In genomic region chr11:34621876-34622275, GRCh38 we compare ENCODE assay signal across 1 cellular context.
TF ChIP-seq lines count a peak whose summit lies in the region.

No MANE protein-coding gene starts in this region.

TF ChIP-seq in HepG2, 621 proteins besides CTCF, POLR2A, EP300 and RAD21 (continued from another document):
- TF ChIP-seq FOXA3 (CRISPR knock-in tag; IDR thresholded peaks at IDR 0.05), result 0 out of 2 replicates have a peak, but pooled peaks have one; percentile 28
- no peak for TF ChIP-seq WIZ (CRISPR knock-in tag; IDR thresholded peaks at IDR 0.05)
- TF ChIP-seq REXO4 (CRISPR knock-in tag; IDR thresholded peaks at IDR 0.05; ENCODE audit: borderline replicate concordance), result no peak
- no peak for TF ChIP-seq TARDBP (CRISPR knock-in tag; IDR thresholded peaks at IDR 0.05)
- no peak for TF ChIP-seq ZNF660 (CRISPR knock-in tag; IDR thresholded peaks at IDR 0.05; ENCODE audit: borderline replicate concordance, low read depth)
- no peak for TF ChIP-seq ONECUT2 (CRISPR knock-in tag; IDR thresholded peaks at IDR 0.05)
- no peak for TF ChIP-seq ZNF749 (CRISPR knock-in tag; IDR thresholded peaks at IDR 0.05; ENCODE audit: borderline replicate concordance)
- no peak for TF ChIP-seq PCBP2 (optimal IDR thresholded peaks at IDR 0.05; ENCODE audit: low read depth, low read length, poor library complexity, severe bottlenecking)
- no peak for TF ChIP-seq ZFP36L1 (CRISPR knock-in tag; IDR thresholded peaks at IDR 0.05)
- no peak for TF ChIP-seq TSC22D2 (CRISPR knock-in tag; IDR thresholded peaks at IDR 0.05; ENCODE audit: borderline replicate concordance)
- no peak for TF ChIP-seq GATA4 (IDR thresholded peaks at IDR 0.05; ENCODE audit: borderline replicate concordance, low read depth)
- no peak for TF ChIP-seq KDM5A (IDR thresholded peaks at IDR 0.05; ENCODE audit: borderline replicate concordance, low read length)
- no peak for TF ChIP-seq ZC3H4 (CRISPR knock-in tag; IDR thresholded peaks at IDR 0.05; ENCODE audit: borderline replicate concordance)
- peak; percentile 39 for TF ChIP-seq FOSL2 (CRISPR knock-in tag; IDR thresholded peaks at IDR 0.05)
- no peak for TF ChIP-seq LCORL (IDR thresholded peaks at IDR 0.05)
- no peak for TF ChIP-seq LCORL (CRISPR knock-in tag; IDR thresholded peaks at IDR 0.05)
- TF ChIP-seq ZNF768 (CRISPR knock-in tag; IDR thresholded peaks at IDR 0.05), result no peak
- TF ChIP-seq ZNF451 (CRISPR knock-in tag; IDR thresholded peaks at IDR 0.05), result no peak
- no peak for TF ChIP-seq MXI1 (IDR thresholded peaks at IDR 0.05; ENCODE audit: borderline replicate concordance, low read depth, low read length)
- no peak for TF ChIP-seq SOX13 (IDR thresholded peaks at IDR 0.05)
- peak in 1 of 2 experiments; percentile 32; a peak in 1 of 4 replicates for TF ChIP-seq SOX13 (CRISPR knock-in tag; conservative IDR thresholded peaks at IDR 0.05 in 1 of 2, IDR thresholded peaks at IDR 0.05 in 1 of 2)
- no peak for TF ChIP-seq SAFB2 (CRISPR knock-in tag; IDR thresholded peaks at IDR 0.05; ENCODE audit: borderline replicate concordance, low read depth)
- no peak for TF ChIP-seq REPIN1 (CRISPR knock-in tag; IDR thresholded peaks at IDR 0.05; ENCODE audit: borderline replicate concordance, low read depth)
- TF ChIP-seq ZNF605 (CRISPR knock-in tag; IDR thresholded peaks at IDR 0.05), result no peak
- TF ChIP-seq NFIB (CRISPR knock-in tag; IDR thresholded peaks at IDR 0.05; ENCODE audit: borderline replicate concordance), result no peak
